1 cellular context compared by ENCODE assay signal in genomic region chr14:63717704-63718103, GRCh38.
TF ChIP-seq lines count a peak whose summit lies in the region.

No MANE protein-coding gene starts in this region.

TF ChIP-seq in GM12878, 131 proteins besides CTCF, POLR2A, EP300 and RAD21 (continued from another document):
- TF ChIP-seq HSF1 (IDR thresholded peaks at IDR 0.05; ENCODE audit: low read depth, low read length) (no peak), DPF2 (IDR thresholded peaks at IDR 0.05) (no peak), KLF5 (IDR thresholded peaks at IDR 0.05; ENCODE audit: partially characterized antibody) (peak; percentile 95), RBBP5 (conservative IDR thresholded peaks at IDR 0.05) (no peak), ZNF217 (IDR thresholded peaks at IDR 0.05) (peak; percentile 82), SPI1 (IDR thresholded peaks at IDR 0.05; ENCODE audit: borderline replicate concordance, insufficient read depth, low read depth, low read length) (no peak), MEF2B (IDR thresholded peaks at IDR 0.05; ENCODE audit: partially characterized antibody, poor library complexity, severe bottlenecking) (no peak), CREB1 (IDR thresholded peaks at IDR 0.05; ENCODE audit: low read depth) (no peak), IKZF1 (conservative IDR thresholded peaks at IDR 0.05) (no peak), MLLT1 (IDR thresholded peaks at IDR 0.05) (peak; percentile 39; the same call in 1 of the 2 replicates), ZSCAN29 (IDR thresholded peaks at IDR 0.05) (no peak), RCOR1 (conservative IDR thresholded peaks at IDR 0.05; ENCODE audit: low read depth, low read length) (peak; percentile 21; the same call in 1 of the 2 replicates), SKIL (IDR thresholded peaks at IDR 0.05; ENCODE audit: low read depth, poor library complexity, severe bottlenecking) (peak; percentile 24), FOXM1 (IDR thresholded peaks at IDR 0.05; ENCODE audit: low read depth, low read length) (no peak), ZNF207 (IDR thresholded peaks at IDR 0.05; ENCODE audit: borderline replicate concordance) (no peak), HDAC6 (IDR thresholded peaks at IDR 0.05; ENCODE audit: unreplicated experiment) (no peak), ATF3 (IDR thresholded peaks at IDR 0.05; ENCODE audit: borderline replicate concordance, extremely low read depth, low read depth, low read length) (no peak), EZH2 (IDR thresholded peaks at IDR 0.05; ENCODE audit: borderline replicate concordance, control insufficient read depth, low read depth, low read length) (no peak), CHD4 (IDR thresholded peaks at IDR 0.05) (no peak), IKZF2 (IDR thresholded peaks at IDR 0.05) (0 out of 4 replicates have a peak, but pooled peaks of 1 of the 2 experiments have one; percentile 12), BCL3 (IDR thresholded peaks at IDR 0.05; ENCODE audit: borderline replicate concordance, insufficient read depth, low read depth, low read length, poor library complexity, severe bottlenecking) (no peak), NBN (IDR thresholded peaks at IDR 0.05) (peak; percentile 48; the same call in 1 of the 2 replicates), PML (IDR thresholded peaks at IDR 0.05; ENCODE audit: low read length) (no peak), ZBED1 (IDR thresholded peaks at IDR 0.05; ENCODE audit: borderline replicate concordance) (no peak), FOXK2 (IDR thresholded peaks at IDR 0.05) (no peak), ZNF687 (IDR thresholded peaks at IDR 0.05) (peak; percentile 31; the same call in 1 of the 2 replicates), RELB (IDR thresholded peaks at IDR 0.05; ENCODE audit: low read depth) (peak; percentile 81), HCFC1 (IDR thresholded peaks at IDR 0.05; ENCODE audit: low read length) (no peak), MYC (IDR thresholded peaks at IDR 0.05; ENCODE audit: insufficient read depth, insufficient read length, insufficient replicate concordance, low read length, severe bottlenecking) (no peak), ZZZ3 (IDR thresholded peaks at IDR 0.05; ENCODE audit: control insufficient read depth, insufficient read length, low read depth) (no peak)
- TF ChIP-seq, protein P1, sequence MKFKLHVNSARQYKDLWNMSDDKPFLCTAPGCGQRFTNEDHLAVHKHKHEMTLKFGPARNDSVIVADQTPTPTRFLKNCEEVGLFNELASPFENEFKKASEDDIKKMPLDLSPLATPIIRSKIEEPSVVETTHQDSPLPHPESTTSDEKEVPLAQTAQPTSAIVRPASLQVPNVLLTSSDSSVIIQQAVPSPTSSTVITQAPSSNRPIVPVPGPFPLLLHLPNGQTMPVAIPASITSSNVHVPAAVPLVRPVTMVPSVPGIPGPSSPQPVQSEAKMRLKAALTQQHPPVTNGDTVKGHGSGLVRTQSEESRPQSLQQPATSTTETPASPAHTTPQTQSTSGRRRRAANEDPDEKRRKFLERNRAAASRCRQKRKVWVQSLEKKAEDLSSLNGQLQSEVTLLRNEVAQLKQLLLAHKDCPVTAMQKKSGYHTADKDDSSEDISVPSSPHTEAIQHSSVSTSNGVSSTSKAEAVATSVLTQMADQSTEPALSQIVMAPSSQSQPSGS (IDR thresholded peaks at IDR 0.05; ENCODE audit: low read length): no peak
- TF ChIP-seq, protein P2, sequence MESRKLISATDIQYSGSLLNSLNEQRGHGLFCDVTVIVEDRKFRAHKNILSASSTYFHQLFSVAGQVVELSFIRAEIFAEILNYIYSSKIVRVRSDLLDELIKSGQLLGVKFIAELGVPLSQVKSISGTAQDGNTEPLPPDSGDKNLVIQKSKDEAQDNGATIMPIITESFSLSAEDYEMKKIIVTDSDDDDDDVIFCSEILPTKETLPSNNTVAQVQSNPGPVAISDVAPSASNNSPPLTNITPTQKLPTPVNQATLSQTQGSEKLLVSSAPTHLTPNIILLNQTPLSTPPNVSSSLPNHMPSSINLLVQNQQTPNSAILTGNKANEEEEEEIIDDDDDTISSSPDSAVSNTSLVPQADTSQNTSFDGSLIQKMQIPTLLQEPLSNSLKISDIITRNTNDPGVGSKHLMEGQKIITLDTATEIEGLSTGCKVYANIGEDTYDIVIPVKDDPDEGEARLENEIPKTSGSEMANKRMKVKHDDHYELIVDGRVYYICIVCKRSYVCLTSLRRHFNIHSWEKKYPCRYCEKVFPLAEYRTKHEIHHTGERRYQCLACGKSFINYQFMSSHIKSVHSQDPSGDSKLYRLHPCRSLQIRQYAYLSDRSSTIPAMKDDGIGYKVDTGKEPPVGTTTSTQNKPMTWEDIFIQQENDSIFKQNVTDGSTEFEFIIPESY (IDR thresholded peaks at IDR 0.05): no peak
- TF ChIP-seq, protein P3, sequence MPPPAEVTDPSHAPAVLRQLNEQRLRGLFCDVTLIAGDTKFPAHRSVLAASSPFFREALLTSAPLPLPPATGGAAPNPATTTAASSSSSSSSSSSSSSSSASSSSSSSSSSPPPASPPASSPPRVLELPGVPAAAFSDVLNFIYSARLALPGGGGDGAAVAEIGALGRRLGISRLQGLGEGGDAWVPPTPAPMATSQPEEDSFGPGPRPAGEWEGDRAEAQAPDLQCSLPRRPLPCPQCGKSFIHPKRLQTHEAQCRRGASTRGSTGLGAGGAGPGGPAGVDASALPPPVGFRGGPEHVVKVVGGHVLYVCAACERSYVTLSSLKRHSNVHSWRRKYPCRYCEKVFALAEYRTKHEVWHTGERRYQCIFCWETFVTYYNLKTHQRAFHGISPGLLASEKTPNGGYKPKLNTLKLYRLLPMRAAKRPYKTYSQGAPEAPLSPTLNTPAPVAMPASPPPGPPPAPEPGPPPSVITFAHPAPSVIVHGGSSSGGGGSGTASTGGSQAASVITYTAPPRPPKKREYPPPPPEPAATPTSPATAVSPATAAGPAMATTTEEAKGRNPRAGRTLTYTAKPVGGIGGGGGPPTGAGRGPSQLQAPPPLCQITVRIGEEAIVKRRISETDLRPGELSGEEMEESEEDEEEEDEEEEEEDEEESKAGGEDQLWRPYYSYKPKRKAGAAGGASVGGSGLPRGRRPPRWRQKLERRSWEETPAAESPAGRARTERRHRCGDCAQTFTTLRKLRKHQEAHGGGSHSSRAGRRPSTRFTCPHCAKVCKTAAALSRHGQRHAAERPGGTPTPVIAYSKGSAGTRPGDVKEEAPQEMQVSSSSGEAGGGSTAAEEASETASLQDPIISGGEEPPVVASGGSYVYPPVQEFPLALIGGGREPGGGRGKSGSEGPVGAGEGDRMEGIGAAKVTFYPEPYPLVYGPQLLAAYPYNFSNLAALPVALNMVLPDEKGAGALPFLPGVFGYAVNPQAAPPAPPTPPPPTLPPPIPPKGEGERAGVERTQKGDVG (CRISPR knock-in tag; IDR thresholded peaks at IDR 0.05): no peak
